In the genomic region with DNA sequence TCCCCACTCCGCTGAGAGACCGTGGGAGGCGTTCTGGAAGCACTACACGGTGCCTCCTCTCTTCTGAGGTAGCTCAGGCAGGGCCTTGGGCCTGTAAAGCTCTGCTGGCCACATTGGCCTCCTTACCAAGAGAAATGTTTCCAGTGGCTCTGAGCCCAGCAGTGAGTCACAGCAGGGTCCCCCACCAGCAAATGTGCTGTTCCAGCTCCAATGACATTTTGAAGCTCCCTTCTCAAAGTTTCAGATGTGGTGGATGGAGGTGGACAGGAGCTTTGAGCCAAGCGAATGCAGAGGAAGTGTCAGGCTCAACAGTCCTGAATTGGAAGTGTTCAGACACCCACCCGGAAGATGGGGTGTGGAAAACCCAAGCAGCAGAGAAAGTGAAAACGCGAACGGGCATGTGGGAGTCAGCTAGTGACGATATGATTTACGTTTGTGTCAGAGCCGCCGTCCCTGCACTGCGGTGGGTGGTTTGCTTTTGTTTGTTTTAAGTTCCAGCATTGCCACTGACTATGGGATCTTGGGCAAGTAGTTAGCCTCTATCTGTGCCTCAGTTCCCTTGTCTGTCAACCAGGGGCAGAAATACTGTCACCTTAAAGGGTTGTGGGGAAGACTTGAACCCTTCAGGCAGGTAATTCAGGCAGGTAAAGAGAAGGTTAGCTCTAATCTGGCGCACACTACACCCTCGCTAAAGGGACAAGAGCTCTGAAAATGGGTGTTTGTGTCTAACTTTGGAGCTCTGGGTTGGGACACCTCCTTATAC, we compare ENCODE assay signal across 1 cellular context.
TF ChIP-seq lines count a peak whose summit lies in the region.

No MANE protein-coding gene starts in this region.

TF ChIP-seq in SK-N-SH, 30 proteins besides CTCF, POLR2A, EP300 and RAD21 (continued from another document):
- TF ChIP-seq USF1 (IDR thresholded peaks at IDR 0.05; ENCODE audit: borderline replicate concordance, low read depth): no peak
- TF ChIP-seq CHD2 (IDR thresholded peaks at IDR 0.05; ENCODE audit: low read length, partially characterized antibody): no peak
